Comparison of ENCODE assay signal across 7 cellular contexts in genomic region chr2:27133195-27133875, GRCh38. TPM values are rescaled to one million over a fixed set of nuclear protein-coding genes. Genes with fewer than 3 reads are reported as not detected.
DNase-seq lines count a peak whose midpoint lies in the region; ATAC-seq and TF ChIP-seq lines count a peak whose summit lies in the region.

No MANE protein-coding gene starts in this region.

- H3K27me3 ChIP-seq in gastrocnemius medialis = no peaks in the 10 kb centered on the region

- peaks cover 15 to 16% of the 10 kb centered on the region in 2 donors for H3K4me1 ChIP-seq in gastrocnemius medialis

- H3K9me3 ChIP-seq in gastrocnemius medialis = no peaks in the 10 kb centered on the region

- H3K27me3 Mint-ChIP-seq in HFFc6 (ENCODE audit: insufficient read depth) = peaks cover 2% of the 10 kb centered on the region
- H3K27me3 Mint-ChIP-seq in glutamatergic neuron (ENCODE audit: unreplicated experiment) = peaks cover 15% of the 10 kb centered on the region

- peak overlapping the region; percentile 79 to 100 (median 88) for H3K4me3 ChIP-seq in gastrocnemius medialis

- ATAC-seq in gastrocnemius medialis (peak; percentile 25 to 57), HG02981 (IDR thresholded peaks at IDR 0.05; ENCODE audit: unreplicated experiment) (no peak), GM19324 (IDR thresholded peaks at IDR 0.05; ENCODE audit: low FRiP score, unreplicated experiment) (no peak)

- H3K36me3 Mint-ChIP-seq in HFFc6 (ENCODE audit: low read depth) (peaks cover 7% of the 10 kb centered on the region; the same call in 1 of the 2 replicates), glutamatergic neuron (ENCODE audit: unreplicated experiment) (no peaks in the 10 kb centered on the region)

- TF ChIP-seq POLR2A in gastrocnemius medialis (IDR thresholded peaks at IDR 0.05) = no peak

- no peak for TF ChIP-seq CTCF in HFFc6 (IDR thresholded peaks at IDR 0.05)
- TF ChIP-seq CTCF in glutamatergic neuron (IDR thresholded peaks at IDR 0.05; ENCODE audit: partially characterized antibody, unreplicated experiment) = no peak
- TF ChIP-seq CTCF in gastrocnemius medialis (IDR thresholded peaks at IDR 0.05 in 4 of 5, conservative IDR thresholded peaks at IDR 0.05 in 1 of 5) = no peak

- peak overlapping the region; percentile 84 to 99 (median 96) for H3K27ac ChIP-seq in gastrocnemius medialis

- H3K4me3 Mint-ChIP-seq in HFFc6 (peak overlapping the region; percentile 93), glutamatergic neuron (ENCODE audit: unreplicated experiment) (peak overlapping the region; percentile 90)

- H3K36me3 ChIP-seq in gastrocnemius medialis = peaks cover 0 to 25% of the 10 kb centered on the region in 2 donors

- H3K27ac Mint-ChIP-seq in HFFc6 (peak overlapping the region; percentile 57; the same call in 1 of the 2 replicates), glutamatergic neuron (ENCODE audit: unreplicated experiment) (no peak overlapping the region)

- H3K4me1 Mint-ChIP-seq in HFFc6 (ENCODE audit: low read depth) = peaks cover 13% of the 10 kb centered on the region
- H3K4me1 Mint-ChIP-seq in glutamatergic neuron (ENCODE audit: low read depth, unreplicated experiment) = peaks cover 8% of the 10 kb centered on the region

- DNase-seq in HFFc6 = no peak
- peak; percentile 14 for DNase-seq in activated CD4-positive, alpha-beta T cell treated with anti-CD3 and anti-CD28 coated beads, Interleukin-2, amount 50 U/mL, for 1 hour
- no peak for DNase-seq in glutamatergic neuron
- DNase-seq in gastrocnemius medialis = peak; percentile 48 to 63
- DNase-seq in H4 (ENCODE audit: low spot score) = no peak

- intact Hi-C loops in gastrocnemius medialis (cut with DNase I; ENCODE audit: low total_unique reads) = no loop called here

- H3K9me3 Mint-ChIP-seq in HFFc6 (no peaks in the 10 kb centered on the region), glutamatergic neuron (ENCODE audit: unreplicated experiment) (peaks cover 8% of the 10 kb centered on the region)

- in situ Hi-C loops in gastrocnemius medialis (cut with MboI; ENCODE audit: low sequenced_read_pairs in 4 of 4) = no loop called here

RNA-seq across cellular contexts. Expression of gene PREB, which starts 1.1 kb away (rescaled TPM):
- total RNA-seq in HFFc6 (2021; fragmentation: NEBNext Ultra II Directional; extraction: Animal tissue kit (Norgen Biotek cat#: 25700)) = 10 to 100 TPM; 43.4 to 50.7 (median 46.4) TPM
- 35.5 TPM for total RNA-seq in glutamatergic neuron (ENCODE audit: unreplicated experiment)
- 100 to 1,000 TPM; 117 to 197 (median 154) TPM for total RNA-seq in gastrocnemius medialis
- 37.0 and 51.9 TPM in 2 replicates for total RNA-seq in H4 (2014; rRNA removed; shearing (Covaris generic))

RNA-seq across cellular contexts. Expression of gene PRR30, which starts 5.9 kb away (rescaled TPM):
- not detected for total RNA-seq in HFFc6 (2021; fragmentation: NEBNext Ultra II Directional; extraction: Animal tissue kit (Norgen Biotek cat#: 25700))
- total RNA-seq in glutamatergic neuron (ENCODE audit: unreplicated experiment) (not detected), gastrocnemius medialis (not detected)
- not detected in 2 replicates for total RNA-seq in H4 (2014; rRNA removed; shearing (Covaris generic))

RNA-seq across cellular contexts. Expression of gene ABHD1, which starts 9.7 kb away (rescaled TPM):
- not detected for total RNA-seq in HFFc6 (2021; fragmentation: NEBNext Ultra II Directional; extraction: Animal tissue kit (Norgen Biotek cat#: 25700))
- total RNA-seq in glutamatergic neuron (ENCODE audit: unreplicated experiment) = not detected
- total RNA-seq in gastrocnemius medialis = 1 to 10 TPM in 3 of 4 donors, under 1 TPM in 1; 0.61 to 2.3 (median 1.2) TPM
- 0.12 TPM in 1 of 2 replicates, not detected in the other for total RNA-seq in H4 (2014; rRNA removed; shearing (Covaris generic))

RNA-seq across cellular contexts. Expression of gene CGREF1, which starts 14.4 kb away (rescaled TPM):
- total RNA-seq in HFFc6 (2021; fragmentation: NEBNext Ultra II Directional; extraction: Animal tissue kit (Norgen Biotek cat#: 25700)) = under 1 TPM in 1 of 6 experiments, not detected in 5; 0.12 TPM
- total RNA-seq in glutamatergic neuron (ENCODE audit: unreplicated experiment) (1.3 TPM), gastrocnemius medialis (1 to 10 TPM; 1.2 to 7.1 (median 4.3) TPM)
- 0.31 TPM in 1 of 2 replicates, not detected in the other for total RNA-seq in H4 (2014; rRNA removed; shearing (Covaris generic))

RNA-seq across cellular contexts. Expression of gene TCF23, which starts 15.5 kb away (rescaled TPM):
- total RNA-seq in HFFc6 (2021; fragmentation: NEBNext Ultra II Directional; extraction: Animal tissue kit (Norgen Biotek cat#: 25700)) = not detected
- not detected for total RNA-seq in glutamatergic neuron (ENCODE audit: unreplicated experiment)
- total RNA-seq in gastrocnemius medialis = under 1 TPM in 1 of 4 donors, not detected in 3; 0.20 TPM
- not detected in 2 replicates for total RNA-seq in H4 (2014; rRNA removed; shearing (Covaris generic))

Comparison
In these comparisons a context has a peak if more than half of its experiments do, and no peak if none do; other contexts are left out.
1. DNase-seq: peak in activated CD4-positive, alpha-beta T cell treated with anti-CD3 and anti-CD28 coated beads, Interleukin-2, amount 50 U/mL, for 1 hour (single experiment) and gastrocnemius medialis (2 of 2); none in HFFc6 (single experiment), glutamatergic neuron (single experiment) and H4 (single experiment).
2. ATAC-seq: peak in gastrocnemius medialis (2 of 2); none in HG02981 (single experiment) and GM19324 (single experiment).